In genomic region chr9:98231770-98232478, GRCh38 we compare ENCODE assay signal across 12 cellular contexts. TPM values are rescaled to one million over a fixed set of nuclear protein-coding genes. Genes with fewer than 3 reads are reported as not detected.
DNase-seq lines count a peak whose midpoint lies in the region; ATAC-seq, FAIRE-seq and TF ChIP-seq lines count a peak whose summit lies in the region.
"Had no signal": no experiment of that assay in that cellular context is flagged by ENCODE, and none has a peak within 500 bp of the region (broad histone marks: within the 10 kb centered on the region; RNA-seq: fewer than 3 reads in every experiment).

No MANE protein-coding gene starts in this region.

- no peaks in the 10 kb centered on the region for H3K9me3 Mint-ChIP-seq in CD8-positive, alpha-beta T cell
- no peaks in the 10 kb centered on the region for H3K9me3 Mint-ChIP-seq in Caco-2 (ENCODE audit: unreplicated experiment)
- H3K9me3 Mint-ChIP-seq: stimulated activated naive CD8-positive, alpha-beta T cell treated with anti-CD3 and anti-CD28 coated beads, Interleukin-15, amount 100 ng/mL, for 72 hours had no signal

- no peaks in the 10 kb centered on the region for H4K20me1 ChIP-seq in HepG2 (ENCODE audit: insufficient read depth, low read length)

- no peak for TF ChIP-seq CTCF in right lobe of liver (IDR thresholded peaks at IDR 0.05)
- TF ChIP-seq CTCF in HepG2 (CRISPR knock-in tag; IDR thresholded peaks at IDR 0.05) = no peak
- no peak for TF ChIP-seq CTCF in astrocyte of the spinal cord (IDR thresholded peaks at IDR 0.05; ENCODE audit: low read depth, low read length)
- TF ChIP-seq CTCF in CD8-positive, alpha-beta T cell (IDR thresholded peaks at IDR 0.05) = no peak
- TF ChIP-seq CTCF in Caco-2 (IDR thresholded peaks at IDR 0.05; ENCODE audit: insufficient read depth in 1 of 2, low read depth in 1 of 2, low read length in 1 of 2, severe bottlenecking in 1 of 2, unreplicated experiment in 1 of 2) = no peak

- no peak overlapping the region for H3K4me2 ChIP-seq in HepG2 (ENCODE audit: low read depth, low read length)

- H3K27ac Mint-ChIP-seq in CD8-positive, alpha-beta T cell = no peak overlapping the region
- H3K27ac Mint-ChIP-seq in Caco-2 (ENCODE audit: unreplicated experiment) = no peak overlapping the region
- H3K27ac Mint-ChIP-seq: B cell had no signal

- H3K36me3 ChIP-seq in right lobe of liver (peaks cover 0 to 8% (median 2%) of the 10 kb centered on the region in 4 donors), HepG2 (replicated peaks in 1 of 2; ENCODE audit: control insufficient read depth in 1 of 2, insufficient read depth in 2 of 2, low read length in 2 of 2) (peaks cover 0 to 1% of the 10 kb centered on the region in 2 experiments; a peak in 1 of 5 replicates), Caco-2 (ENCODE audit: control insufficient read depth, insufficient read depth, low read length) (peaks cover 1% of the 10 kb centered on the region; the same call in 1 of the 2 replicates)
- peaks cover 13% of the 10 kb centered on the region for H3K36me3 ChIP-seq in CD8-positive, alpha-beta T cell (ENCODE audit: insufficient read depth, low read length)

- BruUV-seq in HepG2 (replicated peaks; lab: Mats Ljungman, UMichigan) = no TSS peak
- no TSS peak for BruUV-seq in Caco-2 (replicated peaks; lab: Mats Ljungman, UMichigan)

- no peak for DNase-seq in right lobe of liver
- no peak for DNase-seq in HepG2 (ENCODE audit: low spot score)
- peak; percentile 82 for DNase-seq in astrocyte of the spinal cord (ENCODE audit: low read depth, low spot score)
- DNase-seq in kidney tubule cell (ENCODE audit: low spot score) = peak; percentile 58
- no peak for DNase-seq in CD8-positive, alpha-beta T cell
- DNase-seq in central memory CD4-positive, alpha-beta T cell = no peak
- DNase-seq in OCI-M2 (lab: John Stamatoyannopoulos, UW; ENCODE audit: unreplicated experiment) = no peak
- no peak for DNase-seq in Caco-2
- DNase-seq: hippocampal formation; stimulated activated naive CD8-positive, alpha-beta T cell treated with anti-CD3 and anti-CD28 coated beads, Interleukin-15, amount 100 ng/mL, for 72 hours; T1000 had no signal

- TF ChIP-seq EP300 in HepG2 (IDR thresholded peaks at IDR 0.05; ENCODE audit: low read depth in 2 of 2, low read length in 2 of 2) = no peak
- TF ChIP-seq EP300 in HepG2 (CRISPR knock-in tag; IDR thresholded peaks at IDR 0.05; ENCODE audit: borderline replicate concordance) = no peak

- CTCF ChIA-PET in HepG2 (lab: Yijun Ruan, JAX; ENCODE audit: low intra/inter-chr PET ratio, low total read pairs) (no interaction called here), Caco-2 (lab: Charles Lee) (interaction anchor here (0.8 kb wide), 2 partner anchors 13 to 22 kb away, joined by 3 to 4 read pairs; no protein-coding TSS in a partner anchor)
- CTCF ChIA-PET in CD8-positive, alpha-beta T cell (lab: Charles Lee) = no interaction called here

- WGBS in right lobe of liver (ENCODE audit: insufficient coverage, low coverage, low lambda C conversion rate, missing lambda C conversion rate) = 78% methylated on average over 6 of the region's 6 CpGs
- whole genome bisulfite sequencing in HepG2 (ENCODE audit: low lambda C conversion rate) = 91% methylated on average over 6 of the region's 6 CpGs

- H3K4me1 Mint-ChIP-seq in CD8-positive, alpha-beta T cell (ENCODE audit: low read depth) = no peaks in the 10 kb centered on the region
- peaks cover 36% of the 10 kb centered on the region for H3K4me1 Mint-ChIP-seq in Caco-2 (ENCODE audit: low read depth, unreplicated experiment)
- H3K4me1 Mint-ChIP-seq: stimulated activated naive CD8-positive, alpha-beta T cell treated with anti-CD3 and anti-CD28 coated beads, Interleukin-15, amount 100 ng/mL, for 72 hours had no signal

- H3K4me3 Mint-ChIP-seq in CD8-positive, alpha-beta T cell = no peak overlapping the region
- H3K4me3 Mint-ChIP-seq in Caco-2 (ENCODE audit: unreplicated experiment) = no peak overlapping the region
- H3K4me3 Mint-ChIP-seq: B cell; stimulated activated naive CD8-positive, alpha-beta T cell treated with anti-CD3 and anti-CD28 coated beads, Interleukin-15, amount 100 ng/mL, for 72 hours had no signal

- ATAC-seq in right lobe of liver (peak in 1 of 4 donors; percentile 55), HepG2 (no peak)
- ATAC-seq in CD8-positive, alpha-beta T cell = no peak
- ATAC-seq: stimulated activated naive CD8-positive, alpha-beta T cell treated with anti-CD3 and anti-CD28 coated beads, Interleukin-15, amount 100 ng/mL, for 72 hours had no signal

- no peaks in the 10 kb centered on the region for H3K27me3 Mint-ChIP-seq in CD8-positive, alpha-beta T cell (ENCODE audit: low read depth)
- no peaks in the 10 kb centered on the region for H3K27me3 Mint-ChIP-seq in Caco-2 (ENCODE audit: insufficient read depth, unreplicated experiment)
- H3K27me3 Mint-ChIP-seq: B cell; stimulated activated naive CD8-positive, alpha-beta T cell treated with anti-CD3 and anti-CD28 coated beads, Interleukin-15, amount 100 ng/mL, for 72 hours had no signal

- no peak overlapping the region for H3K9ac ChIP-seq in HepG2 (ENCODE audit: insufficient read depth, low read depth, low read length)

- H3K4me3 ChIP-seq in right lobe of liver = no peak overlapping the region
- no peak overlapping the region for H3K4me3 ChIP-seq in HepG2 (replicated peaks in 1 of 3; ENCODE audit: insufficient read depth in 1 of 3, low read depth in 2 of 3, low read length in 3 of 3)
- H3K4me3 ChIP-seq in astrocyte of the spinal cord (ENCODE audit: low read depth, low read length) = no peak overlapping the region
- no peak overlapping the region for H3K4me3 ChIP-seq in CD8-positive, alpha-beta T cell (ENCODE audit: low read depth, low read length)
- no peak overlapping the region for H3K4me3 ChIP-seq in Caco-2 (ENCODE audit: low read depth, low read length)

- POLR2A ChIA-PET in HepG2 (lab: Yijun Ruan, JAX) = interaction anchor here (5.2 kb wide), 1 partner anchor 23 kb away, joined by 71 read pairs; the partner anchor contains the start of gene TBC1D2
- POLR2A ChIA-PET in CD8-positive, alpha-beta T cell (lab: Charles Lee) = no interaction called here
- POLR2A ChIA-PET in Caco-2 (lab: Charles Lee) = no interaction called here

- H3K4me1 ChIP-seq in right lobe of liver = peaks cover 0 to 45% (median 22%) of the 10 kb centered on the region in 4 donors
- peaks cover 45% of the 10 kb centered on the region for H3K4me1 ChIP-seq in HepG2 (ENCODE audit: insufficient read depth, low read length)
- H3K4me1 ChIP-seq in CD8-positive, alpha-beta T cell (ENCODE audit: insufficient read depth, low read length) = no peaks in the 10 kb centered on the region
- H3K4me1 ChIP-seq in Caco-2 = peaks cover 75% of the 10 kb centered on the region

- TF ChIP-seq POLR2A in right lobe of liver (IDR thresholded peaks at IDR 0.05) (no peak), HepG2 (IDR thresholded peaks at IDR 0.05; ENCODE audit: insufficient read depth in 1 of 2, low read depth in 2 of 2, low read length in 2 of 2) (no peak)

- H2AFZ ChIP-seq in HepG2 (ENCODE audit: low read length) = no peak overlapping the region

- no peak for FAIRE-seq in HepG2 (lab: Jason Lieb, UNC)

- H3K9me3 ChIP-seq in right lobe of liver (no peaks in the 10 kb centered on the region), HepG2 (ENCODE audit: low read length) (no peaks in the 10 kb centered on the region), Caco-2 (no peaks in the 10 kb centered on the region)
- no peaks in the 10 kb centered on the region for H3K9me3 ChIP-seq in CD8-positive, alpha-beta T cell (ENCODE audit: low read length)

- in situ Hi-C loops in HepG2 (cut with HindIII; ENCODE audit: extremely low pct_ligation_motif_present, low pct_unique_long_range_greater_than_20kb) = no loop called here
- in situ Hi-C loops in astrocyte of the spinal cord (cut with HindIII; ENCODE audit: low sequenced_read_pairs) = no loop called here

- peaks cover 74% of the 10 kb centered on the region for H3K36me3 Mint-ChIP-seq in CD8-positive, alpha-beta T cell
- H3K36me3 Mint-ChIP-seq in Caco-2 (ENCODE audit: insufficient read depth, unreplicated experiment) = peaks cover 14% of the 10 kb centered on the region

- no peaks in the 10 kb centered on the region for H3K79me2 ChIP-seq in HepG2 (ENCODE audit: insufficient read depth, low read length)

- no peaks in the 10 kb centered on the region for H3K27me3 ChIP-seq in right lobe of liver
- no peaks in the 10 kb centered on the region for H3K27me3 ChIP-seq in HepG2 (ENCODE audit: control insufficient read depth in 1 of 2, insufficient read depth in 2 of 2, low read length in 2 of 2)
- H3K27me3 ChIP-seq in CD8-positive, alpha-beta T cell (ENCODE audit: insufficient read depth, low read length) = no peaks in the 10 kb centered on the region
- no peaks in the 10 kb centered on the region for H3K27me3 ChIP-seq in Caco-2 (replicated peaks; ENCODE audit: control insufficient read depth, insufficient read depth, low read length)

- peak overlapping the region in 2 of 3 donors; percentile 39 to 100 for H3K27ac ChIP-seq in right lobe of liver
- no peak overlapping the region for H3K27ac ChIP-seq in HepG2 (ENCODE audit: extremely low read length, insufficient read depth, low read length)
- H3K27ac ChIP-seq in CD8-positive, alpha-beta T cell (ENCODE audit: low read depth, low read length) = no peak overlapping the region

- intact Hi-C loops in right lobe of liver (cut with DNase I) (no loop called here), HepG2 (cut with micrococcal nuclease; ENCODE audit: unreplicated experiment) (no loop called here), Caco-2 (cut with micrococcal nuclease; ENCODE audit: unreplicated experiment) (no loop called here)
- intact Hi-C loops in CD8-positive, alpha-beta T cell (cut with DNase I, micrococcal nuclease) = no loop called here

- no peak for TF ChIP-seq RAD21 in HepG2 (CRISPR knock-in tag; IDR thresholded peaks at IDR 0.05)

RNA-seq across cellular contexts. Expression of gene TBC1D2, which starts 23.5 kb away (rescaled TPM):
- total RNA-seq in right lobe of liver = 10 to 100 TPM in 2 of 6 experiments, 1 to 10 TPM in 4; 5.1 to 17.5 (median 9.7) TPM
- 2.2 and 2.8 TPM in 2 replicates for total RNA-seq in HepG2 (2016; rRNA removed; fragmentation: Illumina TruSeq; extraction: Trizol)
- total RNA-seq in HepG2 (2016; cell fraction: cytosol; rRNA removed; fragmentation: Illumina TruSeq; extraction: Trizol; ENCODE audit: low read depth) = 0.51 and 0.62 TPM in 2 replicates
- total RNA-seq in HepG2 (2016; cell fraction: insoluble cytoplasmic fraction; rRNA removed; fragmentation: Illumina TruSeq; extraction: Trizol) = 2.1 and 2.6 TPM in 2 replicates
- total RNA-seq in HepG2 (2016; cell fraction: membrane; rRNA removed; fragmentation: Illumina TruSeq; extraction: Trizol) = 1.1 and 1.2 TPM in 2 replicates
- 2.2 and 2.8 TPM in 2 replicates for total RNA-seq in HepG2 (2016; cell fraction: nucleus; rRNA removed; fragmentation: Illumina TruSeq; extraction: Trizol)
- 2.0 and 2.8 TPM in 2 replicates for polyA plus RNA-seq in HepG2 (2011; rRNA removed)
- 1.5 and 2.0 TPM in 2 replicates for polyA plus RNA-seq in HepG2 (2011; cell fraction: cytosol; rRNA removed)
- polyA plus RNA-seq in HepG2 (2011; cell fraction: nucleus; rRNA removed) = 5.2 and 5.6 TPM in 2 replicates
- polyA plus RNA-seq in HepG2 (2012) = 1.9 and 2.1 TPM in 2 replicates
- polyA plus RNA-seq in HepG2 (2016; cell fraction: cytosol; fragmentation: Illumina TruSeq; extraction: Trizol; ENCODE audit: low read depth) = 0.31 and 0.54 TPM in 2 replicates
- 2.9 and 3.0 TPM in 2 replicates for polyA plus RNA-seq in HepG2 (2016; cell fraction: insoluble cytoplasmic fraction; fragmentation: Illumina TruSeq; extraction: Trizol; ENCODE audit: low read depth)
- 0.96 and 1.1 TPM in 2 replicates for polyA plus RNA-seq in HepG2 (2016; cell fraction: membrane; fragmentation: Illumina TruSeq; extraction: Trizol; ENCODE audit: low read depth)
- polyA plus RNA-seq in HepG2 (2016; cell fraction: nucleus; fragmentation: Illumina TruSeq; extraction: Trizol; ENCODE audit: insufficient read depth, low read depth) = 3.1 and 3.8 TPM in 2 replicates
- 6.2 and 19.2 TPM in 2 replicates for polyA minus RNA-seq in HepG2 (2011; rRNA and poly(A)+ RNA removed; ENCODE audit: low replicate concordance)
- polyA minus RNA-seq in HepG2 (2011; cell fraction: cytosol; rRNA and poly(A)+ RNA removed) = 1.1 TPM in 2 replicates
- polyA minus RNA-seq in HepG2 (2011; cell fraction: nucleus; rRNA and poly(A)+ RNA removed) = 3.1 and 4.0 TPM in 2 replicates
- 1 to 10 TPM; 1.9 to 2.6 TPM for total RNA-seq in CD8-positive, alpha-beta T cell
- total RNA-seq in Caco-2 (2022) = 8.5 and 8.6 TPM in 2 replicates

RNA-seq across cellular contexts. Expression of gene CORO2A, which starts 39.5 kb away (rescaled TPM):
- total RNA-seq in right lobe of liver = 1 to 10 TPM in 5 of 6 experiments, under 1 TPM in 1; 0.67 to 6.2 (median 3.3) TPM
- 14.4 and 19.8 TPM in 2 replicates for total RNA-seq in HepG2 (2016; rRNA removed; fragmentation: Illumina TruSeq; extraction: Trizol)
- 3.5 and 3.6 TPM in 2 replicates for total RNA-seq in HepG2 (2016; cell fraction: cytosol; rRNA removed; fragmentation: Illumina TruSeq; extraction: Trizol; ENCODE audit: low read depth)
- 14.0 and 19.0 TPM in 2 replicates for total RNA-seq in HepG2 (2016; cell fraction: insoluble cytoplasmic fraction; rRNA removed; fragmentation: Illumina TruSeq; extraction: Trizol)
- total RNA-seq in HepG2 (2016; cell fraction: membrane; rRNA removed; fragmentation: Illumina TruSeq; extraction: Trizol) = 12.4 and 12.5 TPM in 2 replicates
- total RNA-seq in HepG2 (2016; cell fraction: nucleus; rRNA removed; fragmentation: Illumina TruSeq; extraction: Trizol) = 8.5 and 10.2 TPM in 2 replicates
- polyA plus RNA-seq in HepG2 (2011; rRNA removed) = 12.9 and 15.3 TPM in 2 replicates
- 12.3 and 15.4 TPM in 2 replicates for polyA plus RNA-seq in HepG2 (2011; cell fraction: cytosol; rRNA removed)
- polyA plus RNA-seq in HepG2 (2011; cell fraction: nucleus; rRNA removed) = 7.9 and 8.1 TPM in 2 replicates
- polyA plus RNA-seq in HepG2 (2012) = 5.9 and 8.4 TPM in 2 replicates
- polyA plus RNA-seq in HepG2 (2016; cell fraction: cytosol; fragmentation: Illumina TruSeq; extraction: Trizol; ENCODE audit: low read depth) = 5.6 TPM in 2 replicates
- 21.2 and 23.2 TPM in 2 replicates for polyA plus RNA-seq in HepG2 (2016; cell fraction: insoluble cytoplasmic fraction; fragmentation: Illumina TruSeq; extraction: Trizol; ENCODE audit: low read depth)
- 9.4 and 10.3 TPM in 2 replicates for polyA plus RNA-seq in HepG2 (2016; cell fraction: membrane; fragmentation: Illumina TruSeq; extraction: Trizol; ENCODE audit: low read depth)
- polyA plus RNA-seq in HepG2 (2016; cell fraction: nucleus; fragmentation: Illumina TruSeq; extraction: Trizol; ENCODE audit: insufficient read depth, low read depth) = 21.7 and 22.4 TPM in 2 replicates
- 7.1 and 26.4 TPM in 2 replicates for polyA minus RNA-seq in HepG2 (2011; rRNA and poly(A)+ RNA removed; ENCODE audit: low replicate concordance)
- polyA minus RNA-seq in HepG2 (2011; cell fraction: cytosol; rRNA and poly(A)+ RNA removed) = 9.8 and 10.3 TPM in 2 replicates
- polyA minus RNA-seq in HepG2 (2011; cell fraction: nucleus; rRNA and poly(A)+ RNA removed) = 4.6 and 5.3 TPM in 2 replicates
- total RNA-seq in CD8-positive, alpha-beta T cell = 1 to 10 TPM; 6.4 to 6.7 TPM
- total RNA-seq in Caco-2 (2022) = 18.9 and 20.0 TPM in 2 replicates

Comparison
In these comparisons a context has a peak if more than half of its experiments do, and no peak if none do; other contexts are left out.
1. H3K27ac ChIP-seq: peak in right lobe of liver (2 of 3); none in HepG2 (single experiment) and CD8-positive, alpha-beta T cell (single experiment).
2. DNase-seq: peak in astrocyte of the spinal cord (single experiment) and kidney tubule cell (single experiment); none in right lobe of liver (0 of 3), HepG2 (single experiment), CD8-positive, alpha-beta T cell (0 of 7), central memory CD4-positive, alpha-beta T cell (single experiment), OCI-M2 (single experiment) and Caco-2 (0 of 2).